Comparison of ENCODE assay signal across 20 cellular contexts in the genomic region with DNA sequence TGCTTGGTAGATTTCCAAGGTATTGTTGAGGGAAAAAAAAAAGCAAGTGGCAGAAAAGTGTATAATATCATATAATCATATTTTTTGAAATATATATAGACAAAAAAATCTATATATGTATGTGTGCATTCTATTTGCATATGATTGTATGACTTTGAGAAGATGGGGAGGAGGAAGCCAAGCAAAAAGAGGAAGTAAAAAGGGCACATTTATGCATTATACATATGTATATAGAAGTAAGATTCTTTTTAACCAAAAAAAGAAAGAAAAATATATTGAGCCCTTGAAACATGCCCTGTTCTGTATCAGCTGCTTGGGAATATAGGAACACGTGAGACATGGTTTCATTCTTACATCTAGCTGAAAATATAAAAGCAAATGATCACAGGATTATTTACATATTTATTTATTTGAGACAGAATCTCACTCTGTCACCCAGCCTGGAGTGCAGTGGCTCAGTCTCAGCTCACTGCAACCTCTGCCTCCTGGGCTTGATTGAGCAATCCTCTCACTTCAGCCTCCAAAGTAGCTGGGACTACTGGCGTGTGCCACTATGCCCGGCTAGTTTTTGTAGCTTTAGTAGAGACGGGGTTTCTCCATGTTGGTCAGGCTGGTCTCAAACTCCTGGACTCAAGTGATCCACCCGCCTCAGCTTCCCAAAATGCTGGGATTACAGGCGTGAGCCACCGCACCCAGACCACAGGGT. TPM values are rescaled to one million over a fixed set of nuclear protein-coding genes. Genes with fewer than 3 reads are reported as not detected.
DNase-seq lines count a peak whose midpoint lies in the region; ATAC-seq and TF ChIP-seq lines count a peak whose summit lies in the region.
"Had no signal": no experiment of that assay in that cellular context is flagged by ENCODE, and none has a peak within 500 bp of the region (broad histone marks: within the 10 kb centered on the region; RNA-seq: fewer than 3 reads in every experiment).

No MANE protein-coding gene starts in this region.

- no peaks in the 10 kb centered on the region for H3K79me2 ChIP-seq in OCI-LY3 (ENCODE audit: low read length)
- H3K79me2 ChIP-seq: hepatocyte had no signal

- no peaks in the 10 kb centered on the region for H3K4me1 Mint-ChIP-seq in activated CD8-positive, alpha-beta memory T cell treated with anti-CD3 and anti-CD28 coated beads, Interleukin-2, amount 10 ng/mL, durations not matched to agents 7 days and 5 days
- H3K4me1 Mint-ChIP-seq in stimulated activated naive CD8-positive, alpha-beta T cell treated with anti-CD3 and anti-CD28 coated beads, Interleukin-15, amount 100 ng/mL, for 72 hours = peaks cover 7% of the 10 kb centered on the region
- H3K4me1 Mint-ChIP-seq in activated T-cell treated with anti-CD3 and anti-CD28 coated beads, Interleukin-2, amount 50 U/mL, for 72 hours (ENCODE audit: low read depth) = no peaks in the 10 kb centered on the region
- H3K4me1 Mint-ChIP-seq: activated CD4-positive, alpha-beta T cell treated with anti-CD3 and anti-CD28 coated beads, Interleukin-2, amount 10 ng/mL, durations not matched to agents 7 days and 5 days had no signal

- intact Hi-C loops in uterus (cut with DNase I; ENCODE audit: low total_unique reads) = no loop called here

- no peak for TF ChIP-seq CTCF in OCI-LY3 (IDR thresholded peaks at IDR 0.05; ENCODE audit: low read depth, low read length)
- TF ChIP-seq CTCF in uterus (IDR thresholded peaks at IDR 0.05) = no peak

- H4K20me1 ChIP-seq in OCI-LY3 (ENCODE audit: insufficient read depth, low read length) = no peaks in the 10 kb centered on the region

- no peak overlapping the region for H3K4me3 Mint-ChIP-seq in activated CD8-positive, alpha-beta memory T cell treated with anti-CD3 and anti-CD28 coated beads, Interleukin-2, amount 10 ng/mL, durations not matched to agents 7 days and 5 days
- H3K4me3 Mint-ChIP-seq in stimulated activated naive CD8-positive, alpha-beta T cell treated with anti-CD3 and anti-CD28 coated beads, Interleukin-15, amount 100 ng/mL, for 72 hours = no peak overlapping the region
- no peak overlapping the region for H3K4me3 Mint-ChIP-seq in activated T-cell treated with anti-CD3 and anti-CD28 coated beads, Interleukin-2, amount 50 U/mL, for 72 hours
- H3K4me3 Mint-ChIP-seq: activated CD4-positive, alpha-beta T cell treated with anti-CD3 and anti-CD28 coated beads, Interleukin-2, amount 10 ng/mL, durations not matched to agents 7 days and 5 days; activated T-helper 1 cell treated with anti-CD3 and anti-CD28 coated beads, Interleukin-12 subunit alpha, Interleukin-12 subunit beta, Interleukin-2, Interleukin-4 antibody, amounts not matched to agents 30 ng/mL and 10 ng/mL and 1 ng/mL, durations not matched to agents 14 hours and 24 hours and 36 hours; H9; T-helper 17 cell had no signal

- peaks cover 57% of the 10 kb centered on the region for H3K27me3 Mint-ChIP-seq in activated CD8-positive, alpha-beta memory T cell treated with anti-CD3 and anti-CD28 coated beads, Interleukin-2, amount 10 ng/mL, durations not matched to agents 7 days and 5 days
- H3K27me3 Mint-ChIP-seq in stimulated activated naive CD8-positive, alpha-beta T cell treated with anti-CD3 and anti-CD28 coated beads, Interleukin-15, amount 100 ng/mL, for 72 hours = peaks cover 54% of the 10 kb centered on the region
- H3K27me3 Mint-ChIP-seq in activated T-cell treated with anti-CD3 and anti-CD28 coated beads, Interleukin-2, amount 50 U/mL, for 72 hours (ENCODE audit: low read depth) = peaks cover 32% of the 10 kb centered on the region

- H3K27ac ChIP-seq in OCI-LY3 (ENCODE audit: low read length) (peak overlapping the region; percentile 74), uterus (peak overlapping the region; percentile 62 to 70)
- H3K27ac ChIP-seq: hepatocyte, pancreas, skin epidermis, tibial nerve had no signal

- peak; percentile 8 for DNase-seq in activated CD8-positive, alpha-beta memory T cell treated with anti-CD3 and anti-CD28 coated beads, Interleukin-2, amount 10 ng/mL, durations not matched to agents 7 days and 5 days
- DNase-seq in activated CD8-positive, alpha-beta memory T cell treated with anti-CD3 and anti-CD28 coated beads, Interleukin-2, amount 50 U/mL, for 48 hours = no peak
- DNase-seq in germinal center (ENCODE audit: low spot score) = peak; percentile 42
- DNase-seq in uterus = no peak
- no peak for DNase-seq in stimulated activated naive CD8-positive, alpha-beta T cell treated with anti-CD3 and anti-CD28 coated beads, Interleukin-15, amount 100 ng/mL, for 72 hours
- no peak for DNase-seq in SW480 (ENCODE audit: low spot score)
- DNase-seq in activated T-cell treated with anti-CD3 and anti-CD28 coated beads, Interleukin-2, amount 50 U/mL, for 72 hours = no peak
- DNase-seq: activated CD4-positive, alpha-beta T cell treated with anti-CD3 and anti-CD28 coated beads, Interleukin-2, amount 10 ng/mL, durations not matched to agents 7 days and 5 days; H9; kidney glomerular epithelial cell; NCI-H187; NCI-H524; pancreas; RPMI8226; T-helper 17 cell had no signal

- peaks cover 10% of the 10 kb centered on the region; the same call in 1 of the 2 replicates for H3K27me3 ChIP-seq in OCI-LY3 (ENCODE audit: low read depth, low read length)
- no peaks in the 10 kb centered on the region for H3K27me3 ChIP-seq in uterus
- H3K27me3 ChIP-seq: hepatocyte had no signal

- H3K9ac ChIP-seq in OCI-LY3 (ENCODE audit: low read length) = peak overlapping the region; percentile 37; the same call in 1 of the 2 replicates

- peak overlapping the region; percentile 6; the same call in 1 of the 2 replicates for H2AFZ ChIP-seq in OCI-LY3 (ENCODE audit: low read depth, low read length)
- H2AFZ ChIP-seq: hepatocyte had no signal

- H3K4me1 ChIP-seq in OCI-LY3 (ENCODE audit: low read length) (peaks cover 19% of the 10 kb centered on the region), uterus (no peaks in the 10 kb centered on the region)
- H3K4me1 ChIP-seq: pancreas, tibial nerve had no signal

- peak overlapping the region; percentile 70 for H3K4me2 ChIP-seq in OCI-LY3 (ENCODE audit: low read length)
- H3K4me2 ChIP-seq: hepatocyte had no signal

- TF ChIP-seq POLR2A in uterus (IDR thresholded peaks at IDR 0.05) = no peak

- H3K36me3 Mint-ChIP-seq in activated CD8-positive, alpha-beta memory T cell treated with anti-CD3 and anti-CD28 coated beads, Interleukin-2, amount 10 ng/mL, durations not matched to agents 7 days and 5 days = no peaks in the 10 kb centered on the region
- H3K36me3 Mint-ChIP-seq in activated T-cell treated with anti-CD3 and anti-CD28 coated beads, Interleukin-2, amount 50 U/mL, for 72 hours (ENCODE audit: insufficient read depth in 2 of 2) = no peaks in the 10 kb centered on the region

- CTCF ChIA-PET in activated CD8-positive, alpha-beta memory T cell treated with anti-CD3 and anti-CD28 coated beads, Interleukin-2, amount 10 ng/mL, durations not matched to agents 7 days and 5 days (lab: Charles Lee) = interaction anchor here (1.1 kb wide), 1 partner anchor 12 kb away, joined by 3 read pairs; no protein-coding TSS in a partner anchor

- ATAC-seq in activated CD8-positive, alpha-beta memory T cell treated with anti-CD3 and anti-CD28 coated beads, Interleukin-2, amount 10 ng/mL, durations not matched to agents 7 days and 5 days = no peak
- no peak for ATAC-seq in stimulated activated naive CD8-positive, alpha-beta T cell treated with anti-CD3 and anti-CD28 coated beads, Interleukin-15, amount 100 ng/mL, for 72 hours
- no peak for ATAC-seq in activated T-cell treated with anti-CD3 and anti-CD28 coated beads, Interleukin-2, amount 50 U/mL, for 72 hours (replicated peaks in 1 of 2)
- ATAC-seq: pancreas, T-helper 17 cell had no signal

- H3K4me3 ChIP-seq in OCI-LY3 (ENCODE audit: low read length) (peak overlapping the region; percentile 49), uterus (no peak overlapping the region)
- H3K4me3 ChIP-seq: hepatocyte, pancreas, skin epidermis, tibial nerve had no signal

- no peak overlapping the region for H3K27ac Mint-ChIP-seq in activated CD8-positive, alpha-beta memory T cell treated with anti-CD3 and anti-CD28 coated beads, Interleukin-2, amount 10 ng/mL, durations not matched to agents 7 days and 5 days
- no peak overlapping the region for H3K27ac Mint-ChIP-seq in stimulated activated naive CD8-positive, alpha-beta T cell treated with anti-CD3 and anti-CD28 coated beads, Interleukin-15, amount 100 ng/mL, for 72 hours
- no peak overlapping the region for H3K27ac Mint-ChIP-seq in activated T-cell treated with anti-CD3 and anti-CD28 coated beads, Interleukin-2, amount 50 U/mL, for 72 hours
- H3K27ac Mint-ChIP-seq: activated CD4-positive, alpha-beta T cell treated with anti-CD3 and anti-CD28 coated beads, Interleukin-2, amount 10 ng/mL, durations not matched to agents 7 days and 5 days; activated T-helper 1 cell treated with anti-CD3 and anti-CD28 coated beads, Interleukin-12 subunit alpha, Interleukin-12 subunit beta, Interleukin-2, Interleukin-4 antibody, amounts not matched to agents 30 ng/mL and 10 ng/mL and 1 ng/mL, durations not matched to agents 14 hours and 24 hours and 36 hours; H9; T-helper 17 cell had no signal

- no peaks in the 10 kb centered on the region for H3K9me3 Mint-ChIP-seq in activated CD8-positive, alpha-beta memory T cell treated with anti-CD3 and anti-CD28 coated beads, Interleukin-2, amount 10 ng/mL, durations not matched to agents 7 days and 5 days (ENCODE audit: low read depth)
- no peaks in the 10 kb centered on the region for H3K9me3 Mint-ChIP-seq in stimulated activated naive CD8-positive, alpha-beta T cell treated with anti-CD3 and anti-CD28 coated beads, Interleukin-15, amount 100 ng/mL, for 72 hours
- no peaks in the 10 kb centered on the region for H3K9me3 Mint-ChIP-seq in activated T-cell treated with anti-CD3 and anti-CD28 coated beads, Interleukin-2, amount 50 U/mL, for 72 hours
- H3K9me3 Mint-ChIP-seq: activated CD4-positive, alpha-beta T cell treated with anti-CD3 and anti-CD28 coated beads, Interleukin-2, amount 10 ng/mL, durations not matched to agents 7 days and 5 days; activated T-helper 1 cell treated with anti-CD3 and anti-CD28 coated beads, Interleukin-12 subunit alpha, Interleukin-12 subunit beta, Interleukin-2, Interleukin-4 antibody, amounts not matched to agents 30 ng/mL and 10 ng/mL and 1 ng/mL, durations not matched to agents 14 hours and 24 hours and 36 hours had no signal

- H3K9me3 ChIP-seq in OCI-LY3 (ENCODE audit: insufficient read depth, low read length) (no peaks in the 10 kb centered on the region), uterus (no peaks in the 10 kb centered on the region)
- H3K9me3 ChIP-seq: pancreas, tibial nerve had no signal

- H3K36me3 ChIP-seq in OCI-LY3 (replicated peaks; ENCODE audit: low read depth, low read length) = no peaks in the 10 kb centered on the region
- no peaks in the 10 kb centered on the region for H3K36me3 ChIP-seq in uterus
- H3K36me3 ChIP-seq: pancreas, tibial nerve had no signal

RNA-seq across cellular contexts. Expression of a gene that starts 18.0 kb away (rescaled TPM):
- total RNA-seq in activated CD8-positive, alpha-beta memory T cell treated with anti-CD3 and anti-CD28 coated beads, Interleukin-2, amount 10 ng/mL, durations not matched to agents 7 days and 5 days = 10 to 100 TPM; 41.4 to 53.0 TPM
- total RNA-seq in uterus = 100 to 1,000 TPM in 1 of 4 donors, 10 to 100 TPM in 3; 27.9 to 102 (median 59.9) TPM
- total RNA-seq in activated T-cell treated with anti-CD3 and anti-CD28 coated beads, Interleukin-2, amount 50 U/mL, for 72 hours = 10 to 100 TPM; 47.4 to 52.6 TPM

Comparison
In these comparisons a context has a peak if more than half of its experiments do, and no peak if none do; other contexts are left out.
1. DNase-seq: peak in activated CD8-positive, alpha-beta memory T cell treated with anti-CD3 and anti-CD28 coated beads, Interleukin-2, amount 10 ng/mL, durations not matched to agents 7 days and 5 days (single experiment) and germinal center (single experiment); none in activated CD8-positive, alpha-beta memory T cell treated with anti-CD3 and anti-CD28 coated beads, Interleukin-2, amount 50 U/mL, for 48 hours (single experiment), uterus (0 of 2), stimulated activated naive CD8-positive, alpha-beta T cell treated with anti-CD3 and anti-CD28 coated beads, Interleukin-15, amount 100 ng/mL, for 72 hours (0 of 2), SW480 (single experiment) and activated T-cell treated with anti-CD3 and anti-CD28 coated beads, Interleukin-2, amount 50 U/mL, for 72 hours (0 of 2).